ENCODE assay signal across 23 cellular contexts in the genomic region with DNA sequence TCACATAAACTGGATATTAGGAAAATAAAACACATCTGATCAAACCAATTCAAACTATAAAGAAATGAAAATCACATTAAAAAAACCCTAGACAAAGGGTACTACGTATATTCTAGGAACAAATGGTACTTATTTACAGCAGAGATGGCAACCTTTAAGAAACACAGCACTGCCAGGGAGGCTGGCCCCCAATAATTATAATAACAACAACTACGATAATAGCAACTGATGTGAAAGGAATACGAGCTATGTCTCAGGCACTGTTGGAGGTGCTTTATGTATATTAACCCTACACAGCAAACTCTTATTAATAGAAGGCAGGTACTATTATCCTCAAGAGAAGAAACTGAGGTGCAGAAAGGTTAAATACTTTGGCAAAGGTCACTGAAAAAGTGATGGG.
DNase-seq lines count a peak whose midpoint lies in the region; ATAC-seq, FAIRE-seq and TF ChIP-seq lines count a peak whose summit lies in the region.
"Had no signal": no experiment of that assay in that cellular context is flagged by ENCODE, and none has a peak within 500 bp of the region (broad histone marks: within the 10 kb centered on the region; RNA-seq: fewer than 3 reads in every experiment).

No MANE protein-coding gene starts in this region.

- no peak overlapping the region for H3K27ac Mint-ChIP-seq in Caco-2 (ENCODE audit: unreplicated experiment)
- H3K27ac Mint-ChIP-seq: B cell, HFFc6 had no signal

- H3K27me3 Mint-ChIP-seq in Caco-2 (ENCODE audit: insufficient read depth, unreplicated experiment) = no peaks in the 10 kb centered on the region
- H3K27me3 Mint-ChIP-seq: B cell; CD4-positive, alpha-beta memory T cell had no signal

- H3K9ac ChIP-seq in BLaER1 (no peak overlapping the region), iPS-20b (ENCODE audit: low read depth, low read length) (peak overlapping the region; percentile 33; the same call in 1 of the 2 replicates)
- H3K9ac ChIP-seq: GM23248 had no signal

- H3K4me1 Mint-ChIP-seq in Caco-2 (ENCODE audit: low read depth, unreplicated experiment) = no peaks in the 10 kb centered on the region

- H3K9me3 Mint-ChIP-seq in Caco-2 (ENCODE audit: unreplicated experiment) = no peaks in the 10 kb centered on the region
- H3K9me3 Mint-ChIP-seq: CD4-positive, alpha-beta memory T cell; HFFc6 had no signal

- no peaks in the 10 kb centered on the region for H3K9me3 ChIP-seq in BLaER1
- no peaks in the 10 kb centered on the region for H3K9me3 ChIP-seq in iPS-20b (ENCODE audit: insufficient read depth, low read depth, low read length)
- H3K9me3 ChIP-seq in Caco-2 = no peaks in the 10 kb centered on the region
- H3K9me3 ChIP-seq: HAP-1 had no signal

- H3K4me1 ChIP-seq in BLaER1 (peaks cover 21% of the 10 kb centered on the region), iPS-20b (ENCODE audit: insufficient read depth, low read length) (peaks cover 19% of the 10 kb centered on the region; the same call in 1 of the 2 replicates), Caco-2 (no peaks in the 10 kb centered on the region)
- H3K4me1 ChIP-seq: HAP-1 had no signal

- H3K27me3 ChIP-seq in BLaER1 (no peaks in the 10 kb centered on the region), iPS-20b (ENCODE audit: insufficient read depth, low read length) (no peaks in the 10 kb centered on the region), Caco-2 (replicated peaks; ENCODE audit: control insufficient read depth, insufficient read depth, low read length) (no peaks in the 10 kb centered on the region)

- POLR2A ChIA-PET in Caco-2 (lab: Charles Lee) = no interaction called here

- no peak overlapping the region for H3K4me3 ChIP-seq in BLaER1
- H3K4me3 ChIP-seq in iPS-20b (ENCODE audit: low read length) = peak overlapping the region; percentile 2; the same call in 1 of the 2 replicates
- no peak overlapping the region for H3K4me3 ChIP-seq in Caco-2 (ENCODE audit: low read depth, low read length)
- H3K4me3 ChIP-seq: GM12878, GM23248, HAP-1 had no signal

- H3K4me2 ChIP-seq in BLaER1 = peak overlapping the region; percentile 13; the same call in 1 of the 2 replicates

- no peak overlapping the region for H3K27ac ChIP-seq in BLaER1
- no peak overlapping the region for H3K27ac ChIP-seq in iPS-20b (ENCODE audit: low read length)
- H3K27ac ChIP-seq: 22Rv1, GM23248 had no signal

- no peaks in the 10 kb centered on the region for H4K20me1 ChIP-seq in BLaER1

- H3K4me3 Mint-ChIP-seq in Caco-2 (ENCODE audit: unreplicated experiment) = no peak overlapping the region
- H3K4me3 Mint-ChIP-seq: B cell; CD4-positive, alpha-beta memory T cell; HFFc6 had no signal

- CTCF ChIA-PET in Caco-2 (lab: Charles Lee) = no interaction called here

- TF ChIP-seq CTCF in Caco-2 (IDR thresholded peaks at IDR 0.05; ENCODE audit: insufficient read depth in 1 of 2, low read depth in 1 of 2, low read length in 1 of 2, severe bottlenecking in 1 of 2, unreplicated experiment in 1 of 2) = no peak

- ATAC-seq in HG03175 (IDR thresholded peaks at IDR 0.05; ENCODE audit: unreplicated experiment) (peak; percentile 2), GM19351 (IDR thresholded peaks at IDR 0.05; ENCODE audit: unreplicated experiment) (no peak), HG02885 (IDR thresholded peaks at IDR 0.05; ENCODE audit: poor library complexity, unreplicated experiment) (no peak)

- H3K36me3 ChIP-seq in BLaER1 = peaks cover 27% of the 10 kb centered on the region
- no peaks in the 10 kb centered on the region; the same call in 1 of the 2 replicates for H3K36me3 ChIP-seq in iPS-20b (ENCODE audit: insufficient read depth, low read depth, low read length)
- H3K36me3 ChIP-seq in Caco-2 (ENCODE audit: control insufficient read depth, insufficient read depth, low read length) = no peaks in the 10 kb centered on the region

- DNase-seq in GM19239 (ENCODE audit: insufficient read length, low spot score) (no peak), activated T-cell treated with anti-CD3 and anti-CD28 coated beads for 4 hours (no peak), Caco-2 (no peak)
- DNase-seq: C1 segment of cervical spinal cord; CD4-positive, alpha-beta memory T cell; COR-L47; DMS 273 treated with DMSO at 0.1 percent for 48 hours; DMS79; EL; GDM1; GM23248; HFFc6 had no signal

- peak; percentile 14 for FAIRE-seq in GM19239 (lab: Jason Lieb, UNC)
- FAIRE-seq: A204.1, D721Med, GM12878 had no signal

- no TSS peak for BruUV-seq in Caco-2 (replicated peaks; lab: Mats Ljungman, UMichigan)

- H3K36me3 Mint-ChIP-seq in Caco-2 (ENCODE audit: insufficient read depth, unreplicated experiment) = peaks cover 7% of the 10 kb centered on the region

- intact Hi-C loops in Caco-2 (cut with micrococcal nuclease; ENCODE audit: unreplicated experiment) = no loop called here
